18 cellular contexts compared by ENCODE assay signal in genomic region chr6:66993272-66993671, GRCh38.
"Had no signal": no experiment of that assay in that cellular context is flagged by ENCODE, and none has a peak within 500 bp of the region (broad histone marks: within the 10 kb centered on the region; RNA-seq: fewer than 3 reads in every experiment).

No MANE protein-coding gene starts in this region.

- DNase-seq: activated CD4-positive, alpha-beta T cell treated with anti-CD3 and anti-CD28 coated beads for 48 hours; activated naive CD4-positive, alpha-beta T cell treated with Interleukin-2 at 50 U/mL for 16 hours; activated naive CD8-positive, alpha-beta T cell treated with anti-CD3 and anti-CD28 coated beads, Interleukin-2, amount 50 U/mL, for 24 hours; caudate nucleus; colonic mucosa; esophagus squamous epithelium; foreskin keratinocyte; heart right ventricle; islet precursor cell; left ventricle myocardium superior; mesenchymal stem cell; sigmoid colon; stimulated activated CD4-positive, alpha-beta T cell treated with anti-CD3 and anti-CD28 coated beads, Interleukin-2, amount 100 ng/mL, for 24 hours; stimulated activated naive B cell treated with anti-CD40 and anti-IgM and Interleukin-4, amounts not matched to agents 10 μg/mL and 1 μg/mL and 100 μg/mL, for 72 hours; substantia nigra; T-helper 9 cell; trophoblast cell had no signal

- ATAC-seq: activated naive CD8-positive, alpha-beta T cell treated with anti-CD3 and anti-CD28 coated beads, Interleukin-2, amount 50 U/mL, for 24 hours; foreskin keratinocyte; heart right ventricle; left ventricle myocardium superior; stimulated activated naive B cell treated with anti-CD40 and anti-IgM and Interleukin-4, amounts not matched to agents 10 μg/mL and 1 μg/mL and 100 μg/mL, for 72 hours had no signal

- H3K4me1 ChIP-seq: colonic mucosa, esophagus squamous epithelium, foreskin keratinocyte, heart right ventricle, sigmoid colon had no signal

- H3K27ac ChIP-seq: colonic mucosa, esophagus squamous epithelium, foreskin keratinocyte, heart right ventricle, sigmoid colon had no signal

- H3K9me3 ChIP-seq: colonic mucosa had no signal

- H3K4me1 Mint-ChIP-seq: activated naive CD8-positive, alpha-beta T cell treated with anti-CD3 and anti-CD28 coated beads, Interleukin-2, amount 50 U/mL, for 24 hours; stimulated activated naive B cell treated with anti-CD40 and anti-IgM and Interleukin-4, amounts not matched to agents 10 μg/mL and 1 μg/mL and 100 μg/mL, for 72 hours had no signal

- H3K4me3 Mint-ChIP-seq: activated naive CD8-positive, alpha-beta T cell treated with anti-CD3 and anti-CD28 coated beads, Interleukin-2, amount 50 U/mL, for 24 hours; activated T-helper 1 cell treated with anti-CD3 and anti-CD28 coated beads, Interleukin-12 subunit alpha, Interleukin-12 subunit beta, Interleukin-2, Interleukin-4 antibody, amounts not matched to agents 30 ng/mL and 10 ng/mL and 1 ng/mL, durations not matched to agents 14 hours and 24 hours and 36 hours; stimulated activated naive B cell treated with anti-CD40 and anti-IgM and Interleukin-4, amounts not matched to agents 10 μg/mL and 1 μg/mL and 100 μg/mL, for 72 hours had no signal

- H3K27ac Mint-ChIP-seq: activated naive CD8-positive, alpha-beta T cell treated with anti-CD3 and anti-CD28 coated beads, Interleukin-2, amount 50 U/mL, for 24 hours; activated T-helper 1 cell treated with anti-CD3 and anti-CD28 coated beads, Interleukin-12 subunit alpha, Interleukin-12 subunit beta, Interleukin-2, Interleukin-4 antibody, amounts not matched to agents 30 ng/mL and 10 ng/mL and 1 ng/mL, durations not matched to agents 14 hours and 24 hours and 36 hours; stimulated activated naive B cell treated with anti-CD40 and anti-IgM and Interleukin-4, amounts not matched to agents 10 μg/mL and 1 μg/mL and 100 μg/mL, for 72 hours had no signal

- H3K36me3 Mint-ChIP-seq: stimulated activated naive B cell treated with anti-CD40 and anti-IgM and Interleukin-4, amounts not matched to agents 10 μg/mL and 1 μg/mL and 100 μg/mL, for 72 hours had no signal

- H3K27me3 Mint-ChIP-seq: activated naive CD8-positive, alpha-beta T cell treated with anti-CD3 and anti-CD28 coated beads, Interleukin-2, amount 50 U/mL, for 24 hours; stimulated activated naive B cell treated with anti-CD40 and anti-IgM and Interleukin-4, amounts not matched to agents 10 μg/mL and 1 μg/mL and 100 μg/mL, for 72 hours had no signal

- H3K27me3 ChIP-seq: colonic mucosa, esophagus squamous epithelium, foreskin keratinocyte, heart right ventricle, sigmoid colon had no signal

- H3K4me3 ChIP-seq: colonic mucosa, esophagus squamous epithelium, heart right ventricle, sigmoid colon had no signal

- H3K36me3 ChIP-seq: colonic mucosa, esophagus squamous epithelium, heart right ventricle, sigmoid colon had no signal
